23 cellular contexts compared by ENCODE assay signal in the genomic region with DNA sequence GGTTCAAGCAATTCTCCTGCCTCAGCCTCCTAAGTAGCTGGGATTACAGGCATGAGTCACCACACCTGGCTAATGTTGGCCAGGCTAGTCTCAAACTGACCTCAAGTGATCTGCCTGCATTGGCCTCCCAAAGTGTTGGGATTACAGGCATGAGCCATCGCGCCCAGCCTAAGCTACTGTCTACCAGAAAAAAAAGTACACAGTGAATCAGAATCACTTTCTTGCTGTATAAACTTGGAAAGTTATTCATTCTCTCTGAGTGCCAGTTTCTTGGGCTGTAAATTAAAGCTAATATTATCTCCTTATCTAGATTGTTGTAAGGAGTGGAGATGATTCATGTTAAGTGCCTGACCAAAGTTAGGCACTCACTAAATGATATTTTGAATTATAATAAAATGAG.
A peak's percentile ranks its signal among the peaks of the same experiment; 100 is the strongest.
DNase-seq lines count a peak whose midpoint lies in the region; ATAC-seq, FAIRE-seq and TF ChIP-seq lines count a peak whose summit lies in the region.
"Had no signal": no experiment of that assay in that cellular context is flagged by ENCODE, and none has a peak within 500 bp of the region (broad histone marks: within the 10 kb centered on the region; RNA-seq: fewer than 3 reads in every experiment).

No MANE protein-coding gene starts in this region.

- no peak overlapping the region for H3K4ac ChIP-seq in IMR-90 (ENCODE audit: low read depth, low read length)

- no peak overlapping the region for H3K23ac ChIP-seq in IMR-90 (ENCODE audit: low read depth, low read length)

- DNase-seq in A549 (ENCODE audit: low read depth in 1 of 2, low spot score in 1 of 2) = peak in 1 of 2 experiments; percentile 12
- peak; percentile 58 for DNase-seq in IMR-90
- DNase-seq in astrocyte of the spinal cord (ENCODE audit: low read depth, low spot score) = peak; percentile 19
- DNase-seq in kidney glomerular epithelial cell (lab: John Stamatoyannopoulos, UW) = peak; percentile 37
- DNase-seq in SIG-M5 (lab: John Stamatoyannopoulos, UW) = no peak
- no peak for DNase-seq in midbrain (lab: John Stamatoyannopoulos, UW)
- DNase-seq: activated CD4-positive, alpha-beta T cell treated with anti-CD3 and anti-CD28 coated beads, Interleukin-2, amount 50 U/mL, for 1 hour; activated CD8-positive, alpha-beta memory T cell treated with anti-CD3 and anti-CD28 coated beads, Interleukin-2, amount 50 U/mL, for 48 hours; activated gamma-delta T cell; CD4-positive, alpha-beta T cell; colonic mucosa; gastrocnemius medialis; Karpas-422; left ventricle myocardium inferior; NCI-H1417; NCI-H2171 treated with DMSO at 0.1 percent for 48 hours; NCI-H774; right cardiac atrium; upper lobe of left lung had no signal

- no TSS peak for BruUV-seq in IMR-90 (replicated peaks; lab: Mats Ljungman, UMichigan)

- ATAC-seq in A549 (no peak), IMR-90 (ENCODE audit: low read depth) (peak; percentile 80), GM21526 (IDR thresholded peaks at IDR 0.05; ENCODE audit: low FRiP score, unreplicated experiment) (no peak), HG02870 (IDR thresholded peaks at IDR 0.05; ENCODE audit: unreplicated experiment) (no peak)
- ATAC-seq: gastrocnemius medialis, Panc1, right cardiac atrium had no signal

- CTCF ChIA-PET in A549 (lab: Yijun Ruan, JAX) = no interaction called here
- CTCF ChIA-PET in IMR-90 (lab: Yijun Ruan, JAX) = interaction anchor here (0.6 to 0.7 kb wide), 2 partner anchors 48 to 243 kb away, joined by 3 to 4 read pairs; no protein-coding TSS in a partner anchor

- H2AK9ac ChIP-seq in IMR-90 (replicated peaks; ENCODE audit: low read depth, low read length, poor library complexity) = no peak overlapping the region

- H4K8ac ChIP-seq in IMR-90 (ENCODE audit: low read depth in 2 of 2, low read length in 2 of 2) = no peak overlapping the region

- H3K79me1 ChIP-seq in IMR-90 (ENCODE audit: low read depth in 1 of 2, low read length in 2 of 2) = no peaks in the 10 kb centered on the region

- H2AK5ac ChIP-seq in IMR-90 (ENCODE audit: low read depth, low read length) = no peak overlapping the region

- H3K36me3 ChIP-seq in IMR-90 (ENCODE audit: control insufficient read depth, insufficient read depth, low read length) = no peaks in the 10 kb centered on the region
- H3K36me3 ChIP-seq: colonic mucosa, gastrocnemius medialis, left ventricle myocardium inferior, neutrophil, upper lobe of left lung had no signal

- H2AFZ ChIP-seq in IMR-90 (replicated peaks; ENCODE audit: low read length, poor library complexity) = no peak overlapping the region

- FAIRE-seq in A549 (lab: Jason Lieb, UNC) = no peak

- H3K4me1 ChIP-seq in A549 (peaks cover 18% of the 10 kb centered on the region; the same call in 2 of the 3 replicates), IMR-90 (ENCODE audit: control insufficient read depth, insufficient read depth, low read length) (peaks cover 2% of the 10 kb centered on the region; the same call in 1 of the 2 replicates)
- H3K4me1 ChIP-seq: colonic mucosa, gastrocnemius medialis, upper lobe of left lung had no signal

- no peak overlapping the region for H3K56ac ChIP-seq in IMR-90 (ENCODE audit: extremely low read depth, insufficient read depth, low read length)

- H2BK15ac ChIP-seq in IMR-90 (ENCODE audit: low read depth, low read length) = no peak overlapping the region

- no peaks in the 10 kb centered on the region; the same call in 2 of the 3 replicates for H3K9me3 ChIP-seq in A549
- H3K9me3 ChIP-seq in IMR-90 (ENCODE audit: control insufficient read depth, insufficient read depth, low read length) = no peaks in the 10 kb centered on the region
- H3K9me3 ChIP-seq: colonic mucosa, gastrocnemius medialis, neutrophil, upper lobe of left lung had no signal

- H2BK20ac ChIP-seq in IMR-90 (ENCODE audit: low read depth, low read length) = no peak overlapping the region

- 0 out of 3 replicates have a peak overlapping the region, but pooled peaks have one; percentile 8 for H3K4me2 ChIP-seq in A549
- H3K4me2 ChIP-seq in IMR-90 (ENCODE audit: low read depth, low read length) = no peak overlapping the region

- H3K18ac ChIP-seq in IMR-90 (ENCODE audit: low read depth, low read length) = no peak overlapping the region

- H2BK5ac ChIP-seq in IMR-90 (ENCODE audit: low read depth, low read length, poor library complexity, severe bottlenecking) = no peak overlapping the region

- intact Hi-C loops in IMR-90 (cut with micrococcal nuclease) = no loop called here

- no peaks in the 10 kb centered on the region for H3K27me3 ChIP-seq in IMR-90 (ENCODE audit: control insufficient read depth, insufficient read depth, low read length)
- H3K27me3 ChIP-seq: colonic mucosa, gastrocnemius medialis, neutrophil, upper lobe of left lung had no signal

- no peaks in the 10 kb centered on the region for H3K9me1 ChIP-seq in IMR-90 (ENCODE audit: insufficient read depth, low read length)

- no peak overlapping the region for H3K14ac ChIP-seq in IMR-90 (replicated peaks; ENCODE audit: low read depth, low read length)

- no peak overlapping the region for H3K27ac ChIP-seq in A549
- H3K27ac ChIP-seq in IMR-90 (ENCODE audit: insufficient read depth, low read length) = no peak overlapping the region
- H3K27ac ChIP-seq: colonic mucosa, gastrocnemius medialis, neutrophil, upper lobe of left lung had no signal

- no peak overlapping the region for H4K5ac ChIP-seq in IMR-90 (ENCODE audit: low read depth, low read length)

- no peak for TF ChIP-seq RAD21 in A549 (conservative IDR thresholded peaks at IDR 0.05 in 1 of 2, IDR thresholded peaks at IDR 0.05 in 1 of 2)
- TF ChIP-seq RAD21 in IMR-90 (IDR thresholded peaks at IDR 0.05; ENCODE audit: low read length) = no peak

- dilution Hi-C loops in IMR-90 (cut with HindIII; ENCODE audit: low sequenced_read_pairs, unreplicated experiment) = no loop called here

- in situ Hi-C loops in IMR-90 (cut with MboI; ENCODE audit: low sequenced_read_pairs) = no loop called here
- in situ Hi-C loops in astrocyte of the spinal cord (cut with HindIII; ENCODE audit: low sequenced_read_pairs) = no loop called here

- H3K9ac ChIP-seq in IMR-90 (ENCODE audit: low read depth, low read length) = no peak overlapping the region

- no peak for TF ChIP-seq POLR2A in A549 (IDR thresholded peaks at IDR 0.05; ENCODE audit: low read length)
- no peak for TF ChIP-seq POLR2A in IMR-90 (IDR thresholded peaks at IDR 0.05; ENCODE audit: low read depth, low read length)

- no peaks in the 10 kb centered on the region for H4K20me1 ChIP-seq in IMR-90 (ENCODE audit: insufficient read depth, low read length)

- TF ChIP-seq EP300 in A549 (IDR thresholded peaks at IDR 0.05) = no peak

- TF ChIP-seq CTCF in A549 (IDR thresholded peaks at IDR 0.05) (no peak), IMR-90 (conservative IDR thresholded peaks at IDR 0.05; ENCODE audit: low read depth, low read length) (no peak), astrocyte of the spinal cord (IDR thresholded peaks at IDR 0.05; ENCODE audit: low read depth, low read length) (no peak)

- POLR2A ChIA-PET in A549 (lab: Yijun Ruan, JAX) = interaction anchor here (0.7 kb wide), 1 partner anchor 1160 kb away, joined by 3 read pairs; no protein-coding TSS in a partner anchor
- POLR2A ChIA-PET in IMR-90 (lab: Charles Lee; ENCODE audit: unreplicated experiment) = interaction anchor here (0.6 kb wide), 1 partner anchor 179 kb away, joined by 4 read pairs; no protein-coding TSS in a partner anchor

- H3K4me3 ChIP-seq in A549 (no peak overlapping the region), IMR-90 (ENCODE audit: insufficient read depth, low read depth, low read length) (no peak overlapping the region), astrocyte of the spinal cord (ENCODE audit: low read depth, low read length) (no peak overlapping the region)
- H3K4me3 ChIP-seq: colonic mucosa, gastrocnemius medialis, left ventricle myocardium inferior, upper lobe of left lung had no signal

- 63% methylated on average over 2 of the region's 2 CpGs for WGBS in A549 (ENCODE audit: missing lambda C conversion rate)
- no CpG with 5 or more reads among the region's 2 CpGs for WGBS in IMR-90 (ENCODE audit: extremely low coverage in 2 of 2, insufficient read length in 1 of 2), 2 experiments

- H2BK120ac ChIP-seq in IMR-90 (ENCODE audit: low read depth, low read length) = no peak overlapping the region

- no peak overlapping the region for H4K91ac ChIP-seq in IMR-90 (ENCODE audit: insufficient read depth, low read depth, low read length)

TF ChIP-seq in A549, 52 proteins besides CTCF, POLR2A, EP300 and RAD21 (continues in another document):
- TF ChIP-seq CHD2 (IDR thresholded peaks at IDR 0.05; ENCODE audit: low read length, partially characterized antibody) = no peak
- no peak for TF ChIP-seq MAFK (IDR thresholded peaks at IDR 0.05; ENCODE audit: partially characterized antibody)
- TF ChIP-seq RFX5 (IDR thresholded peaks at IDR 0.05) = no peak
- TF ChIP-seq CHD4 (IDR thresholded peaks at IDR 0.05; ENCODE audit: borderline replicate concordance) = no peak
- no peak for TF ChIP-seq HOXB13 (CRISPR knock-in tag; IDR thresholded peaks at IDR 0.05; ENCODE audit: low read depth)
- TF ChIP-seq, protein P1, sequence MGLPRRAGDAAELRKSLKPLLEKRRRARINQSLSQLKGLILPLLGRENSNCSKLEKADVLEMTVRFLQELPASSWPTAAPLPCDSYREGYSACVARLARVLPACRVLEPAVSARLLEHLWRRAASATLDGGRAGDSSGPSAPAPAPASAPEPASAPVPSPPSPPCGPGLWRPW (IDR thresholded peaks at IDR 0.05) = no peak
- TF ChIP-seq RCOR1 (IDR thresholded peaks at IDR 0.05; ENCODE audit: low read depth, low read length) = no peak
- TF ChIP-seq, protein P2, sequence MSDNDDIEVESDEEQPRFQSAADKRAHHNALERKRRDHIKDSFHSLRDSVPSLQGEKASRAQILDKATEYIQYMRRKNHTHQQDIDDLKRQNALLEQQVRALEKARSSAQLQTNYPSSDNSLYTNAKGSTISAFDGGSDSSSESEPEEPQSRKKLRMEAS (IDR thresholded peaks at IDR 0.05) = no peak

TF ChIP-seq in IMR-90, 13 proteins besides CTCF, POLR2A, EP300 and RAD21:
- TF ChIP-seq, protein P3, sequence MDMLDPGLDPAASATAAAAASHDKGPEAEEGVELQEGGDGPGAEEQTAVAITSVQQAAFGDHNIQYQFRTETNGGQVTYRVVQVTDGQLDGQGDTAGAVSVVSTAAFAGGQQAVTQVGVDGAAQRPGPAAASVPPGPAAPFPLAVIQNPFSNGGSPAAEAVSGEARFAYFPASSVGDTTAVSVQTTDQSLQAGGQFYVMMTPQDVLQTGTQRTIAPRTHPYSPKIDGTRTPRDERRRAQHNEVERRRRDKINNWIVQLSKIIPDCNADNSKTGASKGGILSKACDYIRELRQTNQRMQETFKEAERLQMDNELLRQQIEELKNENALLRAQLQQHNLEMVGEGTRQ (IDR thresholded peaks at IDR 0.05; ENCODE audit: low read depth, low read length) = no peak
- TF ChIP-seq FOS (IDR thresholded peaks at IDR 0.05; ENCODE audit: low read depth, low read length) = 0 out of 2 replicates have a peak, but pooled peaks have one; percentile 14
- no peak for TF ChIP-seq SMC3 (IDR thresholded peaks at IDR 0.05; ENCODE audit: low read depth, low read length)
- TF ChIP-seq CHD1 (IDR thresholded peaks at IDR 0.05; ENCODE audit: low read depth, low read length) = no peak
- TF ChIP-seq MAZ (IDR thresholded peaks at IDR 0.05; ENCODE audit: borderline replicate concordance, low read depth, low read length) = no peak

Comparison
In these comparisons a context has a peak if more than half of its experiments do, and no peak if none do; other contexts are left out.
1. DNase-seq: peak in IMR-90 (single experiment), astrocyte of the spinal cord (single experiment) and kidney glomerular epithelial cell (single experiment); none in SIG-M5 (single experiment) and midbrain (single experiment).